11 cellular contexts compared by ENCODE assay signal in the genomic region with DNA sequence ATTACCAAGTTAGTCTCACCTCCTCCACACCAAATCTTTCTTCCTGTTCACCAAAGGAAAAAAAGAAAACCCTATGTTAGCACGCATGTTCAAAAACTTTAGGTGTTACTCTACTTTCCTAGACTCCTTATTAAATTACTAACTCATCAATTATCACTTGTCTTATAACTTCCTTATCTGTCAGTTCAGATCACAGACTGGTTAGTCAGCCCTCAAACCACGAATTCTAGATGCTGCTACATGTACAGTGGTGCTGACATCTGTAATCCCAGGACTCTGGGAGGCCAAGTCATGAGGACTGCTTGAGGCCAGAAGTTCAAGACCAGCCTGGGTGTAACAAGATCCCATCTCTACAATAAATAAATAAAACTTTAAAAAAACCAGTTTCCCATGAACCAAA. TPM values are rescaled to one million over a fixed set of nuclear protein-coding genes. Genes with fewer than 3 reads are reported as not detected.
DNase-seq lines count a peak whose midpoint lies in the region; ATAC-seq and TF ChIP-seq lines count a peak whose summit lies in the region.
"Had no signal": no experiment of that assay in that cellular context is flagged by ENCODE, and none has a peak within 500 bp of the region (broad histone marks: within the 10 kb centered on the region; RNA-seq: fewer than 3 reads in every experiment).

No MANE protein-coding gene starts in this region.

- H3K4me3 Mint-ChIP-seq in activated naive CD4-positive, alpha-beta T cell treated with anti-CD3 and anti-CD28 coated beads for 36 hours, result no peak overlapping the region
- peak overlapping the region; percentile 21 for H3K4me3 Mint-ChIP-seq in activated B cell treated with CpG ODN at 0.5 μM for 24 hours

- H3K27me3 ChIP-seq in thoracic aorta (replicated peaks; ENCODE audit: insufficient read depth), result no peaks in the 10 kb centered on the region
- H3K27me3 ChIP-seq: BE2C had no signal

- TF ChIP-seq CTCF in activated B cell treated with CpG ODN at 0.5 μM for 24 hours (IDR thresholded peaks at IDR 0.05) (no peak), fibroblast of the aortic adventitia (IDR thresholded peaks at IDR 0.05; ENCODE audit: insufficient read depth, low read length) (no peak), thoracic aorta (IDR thresholded peaks at IDR 0.05) (no peak)

- H3K4me1 Mint-ChIP-seq in activated naive CD4-positive, alpha-beta T cell treated with anti-CD3 and anti-CD28 coated beads for 36 hours (ENCODE audit: low read depth), result peaks cover 68% of the 10 kb centered on the region
- H3K4me1 Mint-ChIP-seq in activated B cell treated with CpG ODN at 0.5 μM for 24 hours, result peaks cover 73% of the 10 kb centered on the region

- intact Hi-C loops in activated naive CD4-positive, alpha-beta T cell treated with anti-CD3 and anti-CD28 coated beads for 36 hours (cut with micrococcal nuclease), result no loop called here
- intact Hi-C loops in activated B cell treated with CpG ODN at 0.5 μM for 24 hours (cut with micrococcal nuclease), result no loop called here

- ATAC-seq in activated B cell treated with CpG ODN at 0.5 μM for 24 hours (ENCODE audit: low read depth) (no peak), thoracic aorta (ENCODE audit: insufficient number of reproducible peaks, low FRiP score, low read depth) (no peak), GM18868 (IDR thresholded peaks at IDR 0.05; ENCODE audit: unreplicated experiment) (no peak)

- DNase-seq in activated naive CD4-positive, alpha-beta T cell treated with anti-CD3 and anti-CD28 coated beads for 36 hours, result peak; percentile 52
- no peak for DNase-seq in activated naive CD4-positive, alpha-beta T cell treated with anti-CD3 and anti-CD28 coated beads, Interleukin-2, amount 50 U/mL, for 16 hours
- DNase-seq in activated B cell treated with CpG ODN at 0.5 μM for 24 hours, result no peak
- peak; percentile 40 for DNase-seq in fibroblast of the aortic adventitia (ENCODE audit: low read depth)
- DNase-seq in thoracic aorta (ENCODE audit: low spot score), result no peak
- DNase-seq in iPS-NIHi7 (ENCODE audit: extremely low spot score), result no peak
- no peak for DNase-seq in NCI-H2081 (lab: John Stamatoyannopoulos, UW)
- DNase-seq: BE2C, NCI-H1930, T-helper 9 cell had no signal

- no peak overlapping the region for H3K4me3 ChIP-seq in fibroblast of the aortic adventitia (ENCODE audit: low read depth, low read length)
- peak overlapping the region; percentile 90 for H3K4me3 ChIP-seq in thoracic aorta

- H3K9me3 ChIP-seq in thoracic aorta, result no peaks in the 10 kb centered on the region
- H3K9me3 ChIP-seq: BE2C had no signal

- H3K27ac Mint-ChIP-seq in activated naive CD4-positive, alpha-beta T cell treated with anti-CD3 and anti-CD28 coated beads for 36 hours, result peak overlapping the region; percentile 8
- no peak overlapping the region for H3K27ac Mint-ChIP-seq in activated B cell treated with CpG ODN at 0.5 μM for 24 hours

- peaks cover 29 to 73% of the 10 kb centered on the region in 2 donors for H3K4me1 ChIP-seq in thoracic aorta (ENCODE audit: control insufficient read depth in 1 of 2, low read depth in 2 of 2)

- H3K9me3 Mint-ChIP-seq in activated naive CD4-positive, alpha-beta T cell treated with anti-CD3 and anti-CD28 coated beads for 36 hours, result no peaks in the 10 kb centered on the region
- no peaks in the 10 kb centered on the region for H3K9me3 Mint-ChIP-seq in activated B cell treated with CpG ODN at 0.5 μM for 24 hours

- peaks cover 60% of the 10 kb centered on the region for H3K36me3 Mint-ChIP-seq in activated naive CD4-positive, alpha-beta T cell treated with anti-CD3 and anti-CD28 coated beads for 36 hours (ENCODE audit: low read depth)
- peaks cover 66% of the 10 kb centered on the region for H3K36me3 Mint-ChIP-seq in activated B cell treated with CpG ODN at 0.5 μM for 24 hours (ENCODE audit: low read depth)

- no peak overlapping the region for H3K27ac ChIP-seq in thoracic aorta

- H3K27me3 Mint-ChIP-seq in activated naive CD4-positive, alpha-beta T cell treated with anti-CD3 and anti-CD28 coated beads for 36 hours (ENCODE audit: low read depth), result no peaks in the 10 kb centered on the region
- no peaks in the 10 kb centered on the region for H3K27me3 Mint-ChIP-seq in activated B cell treated with CpG ODN at 0.5 μM for 24 hours

- H3K36me3 ChIP-seq in thoracic aorta, result no peaks in the 10 kb centered on the region

- POLR2A ChIA-PET in activated B cell treated with CpG ODN at 0.5 μM for 24 hours (lab: Charles Lee), result no interaction called here

- CTCF ChIA-PET in activated naive CD4-positive, alpha-beta T cell treated with anti-CD3 and anti-CD28 coated beads for 36 hours (lab: Charles Lee), result no interaction called here
- CTCF ChIA-PET in activated B cell treated with CpG ODN at 0.5 μM for 24 hours (lab: Charles Lee), result no interaction called here

RNA-seq across cellular contexts. Expression of gene YWHAQ, which starts 3.5 kb away (rescaled TPM):
- total RNA-seq in activated naive CD4-positive, alpha-beta T cell treated with anti-CD3 and anti-CD28 coated beads for 36 hours, result 100 to 1,000 TPM; 248 to 261 TPM
- total RNA-seq in activated B cell treated with CpG ODN at 0.5 μM for 24 hours (164 and 166 TPM in 2 replicates), fibroblast of the aortic adventitia (ENCODE audit: low replicate concordance) (152 and 562 TPM in 2 replicates), thoracic aorta (100 to 1,000 TPM; 158 to 183 TPM)

Comparison
In these comparisons a context has a peak if more than half of its experiments do, and no peak if none do; other contexts are left out.
1. DNase-seq: peak in activated naive CD4-positive, alpha-beta T cell treated with anti-CD3 and anti-CD28 coated beads for 36 hours (single experiment) and fibroblast of the aortic adventitia (single experiment); none in activated naive CD4-positive, alpha-beta T cell treated with anti-CD3 and anti-CD28 coated beads, Interleukin-2, amount 50 U/mL, for 16 hours (single experiment), activated B cell treated with CpG ODN at 0.5 μM for 24 hours (single experiment), thoracic aorta (single experiment), iPS-NIHi7 (single experiment) and NCI-H2081 (0 of 2).